ENCODE assay signal across 9 cellular contexts in the genomic region with DNA sequence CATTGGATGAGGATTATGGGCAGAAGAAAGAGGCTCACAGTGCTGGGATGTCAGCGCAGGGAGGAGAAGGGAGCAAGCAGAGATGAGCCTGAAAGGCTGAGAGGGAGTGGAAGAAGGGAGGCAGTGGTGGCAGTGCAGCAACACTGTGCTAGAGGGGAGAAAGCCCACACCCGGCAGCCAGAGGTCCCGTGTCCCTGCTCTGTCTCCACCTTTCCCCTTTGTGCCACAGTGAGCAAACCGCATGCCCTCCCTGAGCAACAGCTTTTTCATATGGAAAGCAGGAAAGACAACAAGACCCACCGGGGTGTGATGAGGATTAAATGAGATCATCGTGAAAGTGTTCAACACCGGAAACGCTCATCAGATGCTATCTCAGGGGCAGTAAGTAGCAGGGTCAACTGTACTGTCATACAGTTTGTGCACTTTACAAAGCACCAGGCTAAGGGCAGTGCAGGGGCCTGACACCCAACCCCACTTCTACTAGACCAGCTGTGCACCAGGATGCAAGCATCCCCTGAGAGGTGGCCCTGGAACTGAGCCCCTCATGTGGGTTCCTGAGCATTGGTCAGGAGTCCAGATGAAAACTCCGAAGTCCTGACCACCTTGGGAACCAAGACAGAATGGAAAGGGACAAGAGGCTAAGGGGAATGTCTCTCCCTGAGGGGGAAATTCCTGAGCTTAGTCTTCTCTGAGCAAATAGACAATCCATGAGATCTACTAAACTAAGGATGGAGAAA. TPM values are rescaled to one million over a fixed set of nuclear protein-coding genes. Genes with fewer than 3 reads are reported as not detected.
A peak's percentile ranks its signal among the peaks of the same experiment; 100 is the strongest.
DNase-seq lines count a peak whose midpoint lies in the region; ATAC-seq, FAIRE-seq and TF ChIP-seq lines count a peak whose summit lies in the region.
"Had no signal": no experiment of that assay in that cellular context is flagged by ENCODE, and none has a peak within 500 bp of the region (broad histone marks: within the 10 kb centered on the region; RNA-seq: fewer than 3 reads in every experiment).

No MANE protein-coding gene starts in this region.

- TF ChIP-seq POLR2A in Peyer's patch (IDR thresholded peaks at IDR 0.05) = no peak

- H3K27me3 ChIP-seq in bronchial epithelial cell (ENCODE audit: control insufficient read depth, insufficient read depth, low read length) = peaks cover 3% of the 10 kb centered on the region
- H3K27me3 ChIP-seq in Peyer's patch = no peaks in the 10 kb centered on the region

- H3K27ac Mint-ChIP-seq in naive B cell = peak overlapping the region; percentile 0 to 91 (median 77)

- no peaks in the 10 kb centered on the region for H3K9me3 Mint-ChIP-seq in naive B cell

- H3K4me3 ChIP-seq in bronchial epithelial cell (ENCODE audit: low read depth, low read length) = no peak overlapping the region
- H3K4me3 ChIP-seq in Peyer's patch = peak overlapping the region in 1 of 4 donors; percentile 9
- H3K4me3 ChIP-seq: SK-N-MC had no signal

- H3K27ac ChIP-seq in Peyer's patch = no peak overlapping the region
- H3K27ac ChIP-seq: SK-N-MC had no signal

- H3K4me1 ChIP-seq in Peyer's patch = peaks cover 0 to 9% (median 0%) of the 10 kb centered on the region in 4 donors

- no peaks in the 10 kb centered on the region for H3K27me3 Mint-ChIP-seq in naive B cell

- H3K4me1 Mint-ChIP-seq in naive B cell = peaks cover 23 to 26% (median 24%) of the 10 kb centered on the region in 3 donors

- peak overlapping the region in 7 of 8 donors; percentile 4 to 89 (median 71) for H3K4me3 Mint-ChIP-seq in naive B cell

- intact Hi-C loops in left colon (cut with DNase I, micrococcal nuclease) = no loop called here

- TF ChIP-seq CTCF in bronchial epithelial cell (IDR thresholded peaks at IDR 0.05; ENCODE audit: insufficient read depth, low read length, severe bottlenecking) = no peak
- no peak for TF ChIP-seq CTCF in Peyer's patch (IDR thresholded peaks at IDR 0.05)

- H3K36me3 Mint-ChIP-seq in naive B cell = no peaks in the 10 kb centered on the region

- H3K9me3 ChIP-seq in Peyer's patch = no peaks in the 10 kb centered on the region

- H3K36me3 ChIP-seq in bronchial epithelial cell (ENCODE audit: control insufficient read depth, insufficient read depth, low read length) = no peaks in the 10 kb centered on the region
- H3K36me3 ChIP-seq in Peyer's patch = no peaks in the 10 kb centered on the region

- peak; percentile 82 for FAIRE-seq in bronchial epithelial cell (lab: Jason Lieb, UNC)

- DNase-seq in LHCN-M2 (ENCODE audit: low read depth) = peak; percentile 25
- no peak for DNase-seq in bronchial epithelial cell (ENCODE audit: low read depth)
- DNase-seq in naive B cell = no peak
- DNase-seq in Peyer's patch = no peak
- DNase-seq in NCI-H2196 (lab: John Stamatoyannopoulos, UW; ENCODE audit: unreplicated experiment) = no peak
- no peak for DNase-seq in left colon

- peak; percentile 61 for ATAC-seq in GM18508 (IDR thresholded peaks at IDR 0.05; ENCODE audit: insufficient read depth, unreplicated experiment)
- ATAC-seq in naive B cell (ENCODE audit: low read depth in 2 of 2) = peak; percentile 37 to 45
- ATAC-seq in GM19452 (IDR thresholded peaks at IDR 0.05; ENCODE audit: unreplicated experiment) = no peak
- ATAC-seq in left colon = no peak

RNA-seq across cellular contexts. Expression of a gene that starts 9.1 kb away (rescaled TPM):
- total RNA-seq in LHCN-M2 (2014; rRNA removed) (0.13 TPM in 1 of 2 replicates, not detected in the other), bronchial epithelial cell (not detected in 2 replicates), Peyer's patch (under 1 TPM in 1 of 4 donors, not detected in 3; 0.80 TPM), left colon (under 1 TPM in 1 of 2 donors, not detected in 1; 0.20 TPM)
- 0.04 TPM for polyA plus RNA-seq in LHCN-M2 (2012)
- polyA plus RNA-seq in naive B cell (ENCODE audit: low read depth in 6 of 6) = not detected

RNA-seq across cellular contexts. Expression of a gene that starts 24.4 kb away (rescaled TPM):
- total RNA-seq in LHCN-M2 (2014; rRNA removed) (under 0.01 TPM in 1 of 2 replicates, not detected in the other), bronchial epithelial cell (1.6 and 2.3 TPM in 2 replicates), Peyer's patch (1 to 10 TPM; 2.1 to 6.8 (median 4.1) TPM), left colon (1 to 10 TPM; 5.8 to 6.3 TPM)
- 0.32 TPM for polyA plus RNA-seq in LHCN-M2 (2012)
- polyA plus RNA-seq in naive B cell (ENCODE audit: low read depth in 6 of 6) = under 1 TPM in 5 of 6 donors, not detected in 1; 0.05 to 0.19 (median 0.08) TPM

RNA-seq across cellular contexts. Expression of a gene that starts 32.8 kb away (rescaled TPM):
- 82.5 and 95.6 TPM in 2 replicates for total RNA-seq in LHCN-M2 (2014; rRNA removed)
- polyA plus RNA-seq in LHCN-M2 (2012) = 66.3 TPM
- total RNA-seq in bronchial epithelial cell = 27.9 and 36.7 TPM in 2 replicates
- polyA plus RNA-seq in naive B cell (ENCODE audit: low read depth in 6 of 6) = 100 to 1,000 TPM in 1 of 6 donors, 10 to 100 TPM in 5; 81.1 to 182 (median 89.3) TPM
- total RNA-seq in Peyer's patch = 100 to 1,000 TPM in 3 of 4 donors, 10 to 100 TPM in 1; 34.7 to 173 (median 158) TPM
- total RNA-seq in left colon = 100 to 1,000 TPM in 1 of 2 donors, 10 to 100 TPM in 1; 89.5 to 109 TPM

RNA-seq across cellular contexts. Expression of a gene that starts 32.9 kb away (rescaled TPM):
- total RNA-seq in LHCN-M2 (2014; rRNA removed) (130 and 149 TPM in 2 replicates), bronchial epithelial cell (134 and 136 TPM in 2 replicates), Peyer's patch (100 to 1,000 TPM; 109 to 173 (median 138) TPM), left colon (100 to 1,000 TPM; 153 to 165 TPM)
- 127 TPM for polyA plus RNA-seq in LHCN-M2 (2012)
- 100 to 1,000 TPM; 107 to 130 (median 119) TPM for polyA plus RNA-seq in naive B cell (ENCODE audit: low read depth in 6 of 6)

Comparison
In these comparisons a context has a peak if more than half of its experiments do, and no peak if none do; other contexts are left out.
1. ATAC-seq: peak in GM18508 (single experiment) and naive B cell (2 of 2); none in GM19452 (single experiment) and left colon (single experiment).